ENCODE assay signal across 8 cellular contexts in genomic region chr6:29747688-29748250, GRCh38. TPM values are rescaled to one million over a fixed set of nuclear protein-coding genes. Genes with fewer than 3 reads are reported as not detected.
DNase-seq lines count a peak whose midpoint lies in the region; ATAC-seq and TF ChIP-seq lines count a peak whose summit lies in the region.

No MANE protein-coding gene starts in this region.

- H3K9me3 ChIP-seq in prostate gland (no peaks in the 10 kb centered on the region), SJCRH30 (replicated peaks) (no peaks in the 10 kb centered on the region)

- ATAC-seq in HG03139 (IDR thresholded peaks at IDR 0.05; ENCODE audit: unreplicated experiment) (no peak), HG02763 (IDR thresholded peaks at IDR 0.05; ENCODE audit: unreplicated experiment) (no peak)

- H3K4me1 ChIP-seq in prostate gland (replicated peaks) (no peaks in the 10 kb centered on the region), SJCRH30 (no peaks in the 10 kb centered on the region)

- no peaks in the 10 kb centered on the region; the same call in 1 of the 2 replicates for H3K27me3 ChIP-seq in GM06990 (replicated peaks; ENCODE audit: control insufficient read depth, insufficient read depth, low read length)
- H3K27me3 ChIP-seq in prostate gland (replicated peaks; ENCODE audit: insufficient read depth), result no peaks in the 10 kb centered on the region
- H3K27me3 ChIP-seq in SJCRH30, result no peaks in the 10 kb centered on the region

- TF ChIP-seq CTCF in GM06990 (IDR thresholded peaks at IDR 0.05; ENCODE audit: insufficient read depth, low read length, poor library complexity, severe bottlenecking) (no peak), fibroblast of mammary gland (conservative IDR thresholded peaks at IDR 0.05; ENCODE audit: control insufficient read depth, insufficient read depth, low read depth, low read length) (no peak), prostate gland (IDR thresholded peaks at IDR 0.05) (no peak)

- H3K4me3 ChIP-seq in GM06990 (replicated peaks; ENCODE audit: low read depth, low read length), result peak overlapping the region; percentile 74
- H3K4me3 ChIP-seq in fibroblast of mammary gland (ENCODE audit: control insufficient read depth, low read depth, low read length), result peak overlapping the region; percentile 62
- H3K4me3 ChIP-seq in prostate gland, result peak overlapping the region; percentile 52 to 61
- H3K4me3 ChIP-seq in SJCRH30, result no peak overlapping the region

- intact Hi-C loops in prostate gland (cut with DNase I), result no loop called here

- H3K36me3 ChIP-seq in GM06990 (ENCODE audit: control insufficient read depth, insufficient read depth, low read length), result no peaks in the 10 kb centered on the region
- H3K36me3 ChIP-seq in prostate gland, result no peaks in the 10 kb centered on the region
- no peaks in the 10 kb centered on the region for H3K36me3 ChIP-seq in SJCRH30

- 76% methylated on average over 8 of the region's 8 CpGs for WGBS in prostate gland

- H3K27ac ChIP-seq in prostate gland (no peak overlapping the region), SJCRH30 (no peak overlapping the region)

- TF ChIP-seq POLR2A in prostate gland (IDR thresholded peaks at IDR 0.05), result no peak

- DNase-seq in GM06990 (ENCODE audit: extremely low read depth, insufficient read length) (no peak), RKO (ENCODE audit: low spot score) (peak; percentile 28), fibroblast of mammary gland (ENCODE audit: low read depth) (no peak), prostate gland (ENCODE audit: low spot score) (no peak), SJCRH30 (no peak), NCI-H2227 (lab: John Stamatoyannopoulos, UW; ENCODE audit: unreplicated experiment) (no peak)

RNA-seq across cellular contexts. Expression of gene HLA-F, which starts 24.5 kb away (rescaled TPM):
- total RNA-seq in prostate gland, result 10 to 100 TPM; 34.0 to 62.1 TPM
- not detected in 2 replicates for total RNA-seq in SJCRH30 (2014; rRNA removed; shearing (Covaris generic))

Comparison
In these comparisons a context has a peak if more than half of its experiments do, and no peak if none do; other contexts are left out.
1. RNA of gene HLA-F, which starts 24.5 kb away (total RNA-seq): 34.0 to 62.1 TPM in prostate gland; not detected in SJCRH30; every median in the first group is over 10 times any median in the second.